Comparison of ENCODE assay signal across 7 cellular contexts in the genomic region with DNA sequence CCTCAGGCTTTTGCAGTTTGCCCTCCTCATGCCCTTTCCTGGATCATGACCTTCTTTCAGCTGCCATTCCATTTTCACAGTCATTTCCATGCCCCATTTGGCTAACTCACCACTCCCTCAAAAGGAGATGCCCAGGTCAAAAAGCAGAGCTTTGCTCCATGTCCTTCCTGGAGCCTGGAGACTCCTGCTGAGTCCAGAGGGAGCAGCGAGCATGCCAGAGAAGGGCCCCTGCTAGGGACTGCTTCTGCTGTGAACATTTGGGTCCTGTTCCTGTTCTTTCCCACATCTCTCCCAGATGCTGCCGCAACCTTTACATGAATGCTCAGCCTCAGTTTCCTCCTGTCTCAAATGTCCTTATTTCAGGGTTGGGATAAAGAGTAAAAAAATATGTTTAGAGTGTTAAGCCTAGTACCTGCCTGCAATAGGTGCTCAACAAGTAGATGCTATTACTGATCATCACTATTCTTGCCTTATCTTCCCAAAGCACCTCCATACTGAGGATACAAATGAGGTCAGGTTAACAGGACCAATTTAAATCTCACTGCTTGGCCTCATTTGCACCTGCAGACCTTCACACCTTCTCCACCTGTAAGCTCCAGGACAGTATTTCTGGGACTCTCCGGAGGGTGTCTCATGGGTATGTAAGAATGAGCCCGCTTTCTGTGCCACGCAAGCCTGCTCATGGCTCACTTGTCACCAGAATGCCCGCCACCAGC. TPM values are rescaled to one million over a fixed set of nuclear protein-coding genes. Genes with fewer than 3 reads are reported as not detected.
DNase-seq lines count a peak whose midpoint lies in the region; ATAC-seq and TF ChIP-seq lines count a peak whose summit lies in the region.
"Not testable (repeated sequence)": the region's sequence is repeated elsewhere in the genome, so short reads cannot be mapped to it uniquely, and the experiment has no call there.

No MANE protein-coding gene starts in this region.

- not testable (repeated sequence) for TF ChIP-seq CTCF in HEK293 (tag by site-specific recombination; IDR thresholded peaks at IDR 0.05); WTC11 (IDR thresholded peaks at IDR 0.05)

- CTCF ChIA-PET in HEK293 (lab: Yijun Ruan, JAX); WTC11 (lab: Charles Lee): not testable (repeated sequence)

- not testable (repeated sequence) for H3K9me3 ChIP-seq in HEK293 (ENCODE audit: control insufficient read depth, insufficient read depth, low read depth, low read length)

- H3K27ac Mint-ChIP-seq in WTC11, result not testable (repeated sequence)

- not testable (repeated sequence) for H3K36me3 Mint-ChIP-seq in WTC11

- not testable (repeated sequence) for H3K4me3 Mint-ChIP-seq in WTC11

- H3K4me3 ChIP-seq in HEK293 (ENCODE audit: low read depth, low read length), result not testable (repeated sequence)

- H3K4me1 ChIP-seq in HEK293 (ENCODE audit: control insufficient read depth, insufficient read depth, low read length), result not testable (repeated sequence)

- in situ Hi-C loops in G401 (cut with HindIII; ENCODE audit: low sequenced_read_pairs), result not testable (repeated sequence)

- H3K27ac ChIP-seq in HEK293 (ENCODE audit: extremely low read depth, low read depth, low read length), result not testable (repeated sequence)

- not testable (repeated sequence) for H3K9me3 Mint-ChIP-seq in WTC11

- POLR2A ChIA-PET in HEK293 (lab: Yijun Ruan, JAX); WTC11 (lab: Charles Lee): not testable (repeated sequence)

- not testable (repeated sequence) for H3K36me3 ChIP-seq in HEK293 (ENCODE audit: control insufficient read depth in 2 of 2, insufficient read depth in 1 of 2, low read length in 2 of 2)

- peaks cover 17% of the 10 kb centered on the region for H3K4me1 Mint-ChIP-seq in WTC11

- DNase-seq in G401 (ENCODE audit: low spot score) (peak; percentile 70), NCI-H1694 treated with DMSO at 0.1 percent for 48 hours (lab: John Stamatoyannopoulos, UW) (peak; percentile 48), NCI-H2171 treated with DMSO at 0.1 percent for 48 hours (lab: John Stamatoyannopoulos, UW) (peak; percentile 84), cerebellar cortex (ENCODE audit: low spot score) (peak; percentile 55)
- DNase-seq in WTC11 (ENCODE audit: low spot score); left colon: not testable (repeated sequence)

- not testable (repeated sequence) for H3K27me3 Mint-ChIP-seq in WTC11 (ENCODE audit: low read depth)

- intact Hi-C loops in left colon (cut with DNase I, micrococcal nuclease), result not testable (repeated sequence)

- peak; percentile 27; the same call in 1 of the 2 replicates for ATAC-seq in WTC11
- ATAC-seq in left colon, result peak; percentile 45

TF ChIP-seq in HEK293, 187 proteins besides CTCF, POLR2A, EP300 and RAD21:
- peak; percentile 55 for TF ChIP-seq SCRT2 (tag by site-specific recombination; IDR thresholded peaks at IDR 0.05)

RNA-seq across cellular contexts. Expression of a gene that starts 23.0 kb away (rescaled TPM):
- 5.0 and 5.8 TPM in 2 replicates for total RNA-seq in G401 (2014; rRNA removed; shearing (Covaris generic))
- total RNA-seq in WTC11 (2021), result 6.6 to 7.5 TPM (median 7.4 TPM) in 3 replicates
- 10 to 100 TPM; 47.5 to 66.5 TPM for total RNA-seq in left colon
